In the genomic region with DNA sequence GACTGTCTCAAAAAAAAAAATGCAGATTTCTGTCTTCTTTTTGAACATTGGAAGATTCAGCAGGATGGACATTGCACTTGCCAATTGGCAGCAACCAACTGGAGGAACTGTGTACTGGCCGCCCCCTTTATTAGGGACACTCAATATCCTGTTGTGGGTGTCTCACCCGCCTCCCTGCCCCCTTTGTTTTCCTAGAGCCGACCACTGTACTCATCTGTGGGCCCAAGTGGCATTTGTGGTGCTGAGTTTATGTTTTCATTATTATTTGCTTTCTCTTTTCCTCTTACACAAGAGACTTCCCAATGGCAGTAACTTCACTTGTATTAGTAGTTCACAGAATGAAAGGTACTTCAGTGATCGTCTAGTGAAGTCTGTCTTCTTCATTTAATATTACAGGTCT, we compare ENCODE assay signal across 19 cellular contexts.
"Had no signal": no experiment of that assay in that cellular context is flagged by ENCODE, and none has a peak within 500 bp of the region (broad histone marks: within the 10 kb centered on the region; RNA-seq: fewer than 3 reads in every experiment).

No MANE protein-coding gene starts in this region.

- DNase-seq: effector CD8-positive, alpha-beta T cell; gastrocnemius medialis; islet precursor cell; left lung; mesenchymal stem cell; midbrain; posterior cingulate gyrus; spleen; stimulated activated CD4-positive, alpha-beta T cell treated with anti-CD3 and anti-CD28 coated beads, Interleukin-15, amount 100 ng/mL, for 24 hours; stimulated activated CD4-positive, alpha-beta T cell treated with anti-CD3 and anti-CD28 coated beads, Interleukin-1b, Interleukin-23, amount 100 ng/mL, for 48 hours; stimulated activated CD4-positive, alpha-beta T cell treated with anti-CD3 and anti-CD28 coated beads, Interleukin-4, amount 100 ng/mL, for 24 hours; testis; trophoblast cell had no signal

- H3K4me3 ChIP-seq: gastrocnemius medialis, left lung, lung, spleen, testis had no signal

- ATAC-seq: gastrocnemius medialis; left lung; natural killer cell treated with Interleukin-12 subunit alpha and Interleukin-12 subunit beta and Interleukin-15 and Interleukin-18, amount 100 ng/mL, for 72 hours; sciatic nerve; stimulated activated memory B cell treated with anti-CD40 and anti-IgM and Interleukin-4, amounts not matched to agents 10 μg/mL and 1 μg/mL and 100 μg/mL, for 72 hours had no signal

- H3K27ac Mint-ChIP-seq: natural killer cell treated with Interleukin-12 subunit alpha and Interleukin-12 subunit beta and Interleukin-15 and Interleukin-18, amount 100 ng/mL, for 72 hours; stimulated activated memory B cell treated with anti-CD40 and anti-IgM and Interleukin-4, amounts not matched to agents 10 μg/mL and 1 μg/mL and 100 μg/mL, for 72 hours; stimulated activated naive CD8-positive, alpha-beta T cell treated with anti-CD3 and anti-CD28 coated beads, Interleukin-15, Interleukin-2, amounts not matched to agents 100 ng/mL and 50 ng/mL, for 24 hours had no signal

- H3K9me3 ChIP-seq: gastrocnemius medialis, left lung, spleen, testis had no signal

- H3K36me3 ChIP-seq: gastrocnemius medialis, left lung had no signal

- H3K27ac ChIP-seq: left lung, spleen, testis had no signal

- H3K27me3 ChIP-seq: gastrocnemius medialis, left lung, testis had no signal

- H3K4me3 Mint-ChIP-seq: central memory CD8-positive, alpha-beta T cell; natural killer cell treated with Interleukin-12 subunit alpha and Interleukin-12 subunit beta and Interleukin-15 and Interleukin-18, amount 100 ng/mL, for 72 hours; stimulated activated memory B cell treated with anti-CD40 and anti-IgM and Interleukin-4, amounts not matched to agents 10 μg/mL and 1 μg/mL and 100 μg/mL, for 72 hours; stimulated activated naive CD8-positive, alpha-beta T cell treated with anti-CD3 and anti-CD28 coated beads, Interleukin-15, Interleukin-2, amounts not matched to agents 100 ng/mL and 50 ng/mL, for 24 hours had no signal

- H3K9me3 Mint-ChIP-seq: central memory CD8-positive, alpha-beta T cell; natural killer cell treated with Interleukin-12 subunit alpha and Interleukin-12 subunit beta and Interleukin-15 and Interleukin-18, amount 100 ng/mL, for 72 hours; stimulated activated memory B cell treated with anti-CD40 and anti-IgM and Interleukin-4, amounts not matched to agents 10 μg/mL and 1 μg/mL and 100 μg/mL, for 72 hours; stimulated activated naive CD8-positive, alpha-beta T cell treated with anti-CD3 and anti-CD28 coated beads, Interleukin-15, Interleukin-2, amounts not matched to agents 100 ng/mL and 50 ng/mL, for 24 hours had no signal
